18 cellular contexts compared by ENCODE assay signal in the genomic region with DNA sequence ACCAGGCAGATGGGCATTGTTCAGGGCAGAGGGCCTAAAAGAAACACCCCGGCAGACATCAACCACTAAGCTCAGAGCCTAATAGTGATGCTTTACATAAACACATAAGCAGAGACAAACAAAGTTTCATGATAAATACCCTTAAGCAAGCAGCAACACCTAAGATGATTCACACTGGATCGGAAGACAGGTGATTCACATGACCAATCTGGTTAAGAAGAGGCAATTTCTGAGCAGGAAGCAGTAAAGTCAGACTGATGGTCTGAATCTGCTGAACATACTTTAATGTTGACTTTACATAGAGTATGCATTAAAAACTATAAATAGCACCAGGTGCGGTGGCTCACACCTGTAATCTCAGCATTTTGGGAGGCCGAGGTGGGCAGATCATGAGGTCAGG. TPM values are rescaled to one million over a fixed set of nuclear protein-coding genes. Genes with fewer than 3 reads are reported as not detected.
DNase-seq lines count a peak whose midpoint lies in the region; ATAC-seq and TF ChIP-seq lines count a peak whose summit lies in the region.
"Had no signal": no experiment of that assay in that cellular context is flagged by ENCODE, and none has a peak within 500 bp of the region (broad histone marks: within the 10 kb centered on the region; RNA-seq: fewer than 3 reads in every experiment).

No MANE protein-coding gene starts in this region.

- intact Hi-C loops in mammary epithelial cell (cut with micrococcal nuclease) = no loop called here

- 21% methylated on average over 4 of the region's 4 CpGs for WGBS in mammary epithelial cell (ENCODE audit: low coverage, missing lambda C conversion rate)

- dilution Hi-C loops in mammary epithelial cell (cut with HindIII; ENCODE audit: low sequenced_read_pairs) = no loop called here

- H3K36me3 ChIP-seq in mammary epithelial cell (ENCODE audit: insufficient read depth, low read length) = no peaks in the 10 kb centered on the region
- no peaks in the 10 kb centered on the region for H3K36me3 ChIP-seq in right atrium auricular region
- H3K36me3 ChIP-seq: BLaER1 had no signal

- in situ Hi-C loops in mammary epithelial cell (cut with MboI; ENCODE audit: low sequenced_read_pairs in 2 of 2) = loop anchor here in 1 of 2 donors (5.0 kb wide), 1 partner anchor 475 kb away; no protein-coding TSS in a partner anchor

- H3K27ac ChIP-seq in mammary epithelial cell (ENCODE audit: insufficient read depth, low read depth, low read length) (no peak overlapping the region), right atrium auricular region (no peak overlapping the region)
- H3K27ac ChIP-seq: BLaER1 had no signal

- no peak overlapping the region for H3K9ac ChIP-seq in mammary epithelial cell (ENCODE audit: insufficient read depth, low read length)
- H3K9ac ChIP-seq: BLaER1 had no signal

- H3K9me3 ChIP-seq in mammary epithelial cell (replicated peaks; ENCODE audit: insufficient read depth, low read length) (peaks cover 2% of the 10 kb centered on the region), right atrium auricular region (no peaks in the 10 kb centered on the region)

- DNase-seq in HPDE6-E6E7 (ENCODE audit: extremely low spot score) (peak; percentile 72), mammary epithelial cell (peak; percentile 71), kidney tubule cell (ENCODE audit: low spot score) (peak; percentile 44), right atrium auricular region (ENCODE audit: low spot score) (no peak), putamen (ENCODE audit: low spot score) (no peak)
- no peak for DNase-seq in effector CD8-positive, alpha-beta T cell (lab: John Stamatoyannopoulos, UW)
- DNase-seq: 8988T; CD4-positive, alpha-beta memory T cell; DMS153; DMS79; GF-D8; H9 had no signal

- H3K27me3 ChIP-seq in mammary epithelial cell (ENCODE audit: insufficient read depth, low read length) = no peaks in the 10 kb centered on the region
- H3K27me3 ChIP-seq in right atrium auricular region = no peaks in the 10 kb centered on the region
- H3K27me3 ChIP-seq: BLaER1 had no signal

- H3K79me2 ChIP-seq in mammary epithelial cell (ENCODE audit: insufficient read depth, low read length) = no peaks in the 10 kb centered on the region

- H3K4me3 ChIP-seq in mammary epithelial cell (replicated peaks in 1 of 3; ENCODE audit: insufficient read depth in 1 of 3, low read depth in 2 of 3, low read length in 3 of 3) = no peak overlapping the region
- H3K4me3 ChIP-seq in right atrium auricular region = no peak overlapping the region
- H3K4me3 ChIP-seq: BLaER1 had no signal

- H4K20me1 ChIP-seq in mammary epithelial cell (ENCODE audit: insufficient read depth, low read length) = no peaks in the 10 kb centered on the region
- H4K20me1 ChIP-seq: BLaER1 had no signal

- BruUV-seq in mammary epithelial cell (replicated peaks; lab: Mats Ljungman, UMichigan) = no TSS peak

- peak; percentile 72 for ATAC-seq in esophagus mucosa
- no peak for ATAC-seq in GM19023 (IDR thresholded peaks at IDR 0.05; ENCODE audit: unreplicated experiment)

- H3K4me1 ChIP-seq in mammary epithelial cell (ENCODE audit: insufficient read depth, low read length) = peaks cover 40% of the 10 kb centered on the region
- peaks cover 0 to 8% of the 10 kb centered on the region in 2 donors for H3K4me1 ChIP-seq in right atrium auricular region

- no peak overlapping the region for H2AFZ ChIP-seq in mammary epithelial cell (ENCODE audit: low read depth, low read length)

- CTCF ChIA-PET in mammary epithelial cell (lab: Charles Lee; ENCODE audit: low non-redundant PET) = interaction anchor here (0.6 to 0.8 kb wide), 2 partner anchors 15 to 100 kb away, joined by 4 read pairs; no protein-coding TSS in a partner anchor

- no peak overlapping the region for H3K4me2 ChIP-seq in mammary epithelial cell (ENCODE audit: insufficient read depth, low read depth, low read length)
- H3K4me2 ChIP-seq: BLaER1 had no signal

- TF ChIP-seq CTCF in mammary epithelial cell (conservative IDR thresholded peaks at IDR 0.05 in 1 of 2, IDR thresholded peaks at IDR 0.05 in 1 of 2; ENCODE audit: extremely low read depth in 1 of 2, insufficient read depth in 1 of 2, low read depth in 1 of 2, low read length in 2 of 2) (no peak), right atrium auricular region (IDR thresholded peaks at IDR 0.05) (no peak)

RNA-seq across cellular contexts. Expression of a gene that starts 56.1 kb away (rescaled TPM):
- total RNA-seq in mammary epithelial cell = not detected
- polyA plus RNA-seq in mammary epithelial cell = not detected
- polyA minus RNA-seq in mammary epithelial cell = not detected
- not detected for total RNA-seq in esophagus mucosa
- under 1 TPM; 0.44 to 0.51 TPM for total RNA-seq in right atrium auricular region
- total RNA-seq: CD4-positive, alpha-beta memory T cell; HT-29 had no signal
- polyA plus RNA-seq: AG04450; CD14-positive monocyte; CD4-positive, alpha-beta memory T cell had no signal

Comparison
In these comparisons a context has a peak if more than half of its experiments do, and no peak if none do; other contexts are left out.
1. DNase-seq: peak in HPDE6-E6E7 (single experiment), mammary epithelial cell (single experiment) and kidney tubule cell (single experiment); none in right atrium auricular region (single experiment), putamen (single experiment) and effector CD8-positive, alpha-beta T cell (single experiment).